ENCODE assay signal across 11 cellular contexts in genomic region chr2:239157766-239158165, GRCh38.
DNase-seq lines count a peak whose midpoint lies in the region; ATAC-seq and TF ChIP-seq lines count a peak whose summit lies in the region.
"Had no signal": no experiment of that assay in that cellular context is flagged by ENCODE, and none has a peak within 500 bp of the region (broad histone marks: within the 10 kb centered on the region; RNA-seq: fewer than 3 reads in every experiment).

No MANE protein-coding gene starts in this region.

- H3K4me3 ChIP-seq in KMS-11 (IDR thresholded peaks at IDR 0.05; ENCODE audit: insufficient read depth, low read depth, low read length) = no peak overlapping the region

- peaks cover 0 to 1% (median 0%) of the 10 kb centered on the region in 3 donors for H3K27me3 Mint-ChIP-seq in CD14-positive monocyte (ENCODE audit: low read depth in 3 of 3)
- peaks cover 11% of the 10 kb centered on the region for H3K27me3 Mint-ChIP-seq in endothelial cell (ENCODE audit: unreplicated experiment)
- H3K27me3 Mint-ChIP-seq in nephron progenitor cell (ENCODE audit: low read depth, poor library complexity) = peaks cover 3% of the 10 kb centered on the region

- H3K27ac Mint-ChIP-seq in CD14-positive monocyte = peak overlapping the region in 1 of 7 donors; percentile 64
- H3K27ac Mint-ChIP-seq in endothelial cell (ENCODE audit: unreplicated experiment) = no peak overlapping the region
- no peak overlapping the region for H3K27ac Mint-ChIP-seq in nephron progenitor cell

- intact Hi-C loops in CD14-positive monocyte (cut with micrococcal nuclease) = no loop called here

- TF ChIP-seq CTCF in CD14-positive monocyte (IDR thresholded peaks at IDR 0.05) (no peak), KMS-11 (conservative IDR thresholded peaks at IDR 0.05; ENCODE audit: low read depth, low read length) (no peak), endothelial cell (IDR thresholded peaks at IDR 0.05; ENCODE audit: unreplicated experiment) (no peak), nephron progenitor cell (IDR thresholded peaks at IDR 0.05) (no peak), GM10266 (IDR thresholded peaks at IDR 0.05; ENCODE audit: control insufficient read depth, insufficient read depth, low read depth, missing control alignments) (no peak)

- H4K20me1 ChIP-seq in KMS-11 (ENCODE audit: insufficient read depth) = no peaks in the 10 kb centered on the region

- no peak overlapping the region; the same call in 1 of the 2 replicates for H3K27ac ChIP-seq in KMS-11
- H3K27ac ChIP-seq: brain microvascular endothelial cell had no signal

- no peaks in the 10 kb centered on the region for H3K4me1 Mint-ChIP-seq in CD14-positive monocyte
- peaks cover 2% of the 10 kb centered on the region for H3K4me1 Mint-ChIP-seq in endothelial cell (ENCODE audit: unreplicated experiment)
- H3K4me1 Mint-ChIP-seq in nephron progenitor cell = peaks cover 14% of the 10 kb centered on the region

- peaks cover 86 to 94% of the 10 kb centered on the region in 2 donors for H3K36me3 Mint-ChIP-seq in CD14-positive monocyte
- H3K36me3 Mint-ChIP-seq in endothelial cell (ENCODE audit: low read depth, unreplicated experiment) = peaks cover 28% of the 10 kb centered on the region
- H3K36me3 Mint-ChIP-seq in nephron progenitor cell (ENCODE audit: low read depth) = peaks cover 62% of the 10 kb centered on the region

- no peaks in the 10 kb centered on the region for H3K79me2 ChIP-seq in KMS-11 (ENCODE audit: insufficient read depth, low read depth)

- no peaks in the 10 kb centered on the region for H3K36me3 ChIP-seq in KMS-11 (ENCODE audit: insufficient read depth)
- H3K36me3 ChIP-seq: brain microvascular endothelial cell had no signal

- DNase-seq in CD14-positive monocyte (ENCODE audit: low spot score) = peak; percentile 35
- peak; percentile 44 for DNase-seq in endothelial cell (ENCODE audit: low spot score)
- DNase-seq in nephron progenitor cell = peak; percentile 75
- no peak for DNase-seq in middle frontal gyrus (ENCODE audit: extremely low spot score, low spot score)
- DNase-seq in GM10266 (ENCODE audit: extremely low spot score) = no peak
- DNase-seq: activated CD4-positive, alpha-beta T cell treated with anti-CD3 and anti-CD28 coated beads for 1 hour; brain microvascular endothelial cell; NCI-H510A had no signal

- H3K4me2 ChIP-seq in KMS-11 = peak overlapping the region; percentile 51

- H2AFZ ChIP-seq in KMS-11 (ENCODE audit: low read depth) = no peak overlapping the region

- no peak overlapping the region for H3K9ac ChIP-seq in KMS-11

- H3K4me1 ChIP-seq in KMS-11 (ENCODE audit: low read depth, poor library complexity, severe bottlenecking) = peaks cover 18% of the 10 kb centered on the region

- no peak overlapping the region for H3K4me3 Mint-ChIP-seq in CD14-positive monocyte
- H3K4me3 Mint-ChIP-seq in endothelial cell (ENCODE audit: unreplicated experiment) = no peak overlapping the region
- H3K4me3 Mint-ChIP-seq in nephron progenitor cell = no peak overlapping the region

- no peaks in the 10 kb centered on the region for H3K27me3 ChIP-seq in KMS-11 (ENCODE audit: insufficient read depth, low read depth)
- H3K27me3 ChIP-seq: brain microvascular endothelial cell had no signal

- ATAC-seq in HG03095 (IDR thresholded peaks at IDR 0.05; ENCODE audit: unreplicated experiment) (no peak), HG02588 (IDR thresholded peaks at IDR 0.05; ENCODE audit: unreplicated experiment) (no peak)

- H3K9me3 Mint-ChIP-seq in CD14-positive monocyte (peaks cover 0 to 4% (median 2%) of the 10 kb centered on the region in 7 donors), endothelial cell (ENCODE audit: unreplicated experiment) (no peaks in the 10 kb centered on the region), nephron progenitor cell (no peaks in the 10 kb centered on the region)

Comparison
In these comparisons a context has a peak if more than half of its experiments do, and no peak if none do; other contexts are left out.
1. DNase-seq: peak in CD14-positive monocyte (single experiment), endothelial cell (single experiment) and nephron progenitor cell (single experiment); none in middle frontal gyrus (single experiment) and GM10266 (single experiment).